In genomic region chr7:157584420-157584819, GRCh38 we compare ENCODE assay signal across 15 cellular contexts.
"Had no signal": no experiment of that assay in that cellular context is flagged by ENCODE, and none has a peak within 500 bp of the region (broad histone marks: within the 10 kb centered on the region; RNA-seq: fewer than 3 reads in every experiment).

No MANE protein-coding gene starts in this region.

- H3K27ac Mint-ChIP-seq: activated CD4-positive, alpha-beta T cell treated with anti-CD3 and anti-CD28 coated beads, Interleukin-2, amount 10 ng/mL, durations not matched to agents 24 days and 14 days; activated naive CD8-positive, alpha-beta T cell treated with anti-CD3 and anti-CD28 coated beads for 36 hours; neural progenitor cell; stimulated activated memory B cell treated with anti-CD40 and anti-IgM and Interleukin-4, amounts not matched to agents 10 μg/mL and 1 μg/mL and 100 μg/mL, for 72 hours; T-helper 2 cell treated with Interferon-gamma antibody and Interleukin-4, amounts not matched to agents 5 μg/mL and 100 μg/mL, for 36 hours had no signal

- H3K36me3 ChIP-seq: neural progenitor cell, right lobe of liver, SJCRH30 had no signal

- H3K27ac ChIP-seq: coronary artery, neural progenitor cell, right lobe of liver, SJCRH30 had no signal

- H3K27me3 ChIP-seq: right lobe of liver, SJCRH30 had no signal

- H3K36me3 Mint-ChIP-seq: stimulated activated memory B cell treated with anti-CD40 and anti-IgM and Interleukin-4, amounts not matched to agents 10 μg/mL and 1 μg/mL and 100 μg/mL, for 72 hours had no signal

- H3K4me3 Mint-ChIP-seq: activated CD4-positive, alpha-beta T cell treated with anti-CD3 and anti-CD28 coated beads, Interleukin-2, amount 10 ng/mL, durations not matched to agents 24 days and 14 days; neural progenitor cell; stimulated activated memory B cell treated with anti-CD40 and anti-IgM and Interleukin-4, amounts not matched to agents 10 μg/mL and 1 μg/mL and 100 μg/mL, for 72 hours had no signal

- H3K4me1 ChIP-seq: right lobe of liver had no signal

- H3K4me3 ChIP-seq: coronary artery, neural progenitor cell, right lobe of liver, SJCRH30 had no signal

- H3K4me1 Mint-ChIP-seq: stimulated activated memory B cell treated with anti-CD40 and anti-IgM and Interleukin-4, amounts not matched to agents 10 μg/mL and 1 μg/mL and 100 μg/mL, for 72 hours had no signal

- H3K9me3 Mint-ChIP-seq: activated naive CD8-positive, alpha-beta T cell treated with anti-CD3 and anti-CD28 coated beads for 36 hours; neural progenitor cell; stimulated activated memory B cell treated with anti-CD40 and anti-IgM and Interleukin-4, amounts not matched to agents 10 μg/mL and 1 μg/mL and 100 μg/mL, for 72 hours; T-helper 2 cell treated with Interferon-gamma antibody and Interleukin-4, amounts not matched to agents 5 μg/mL and 100 μg/mL, for 36 hours had no signal

- ATAC-seq: left ventricle myocardium superior; stimulated activated memory B cell treated with anti-CD40 and anti-IgM and Interleukin-4, amounts not matched to agents 10 μg/mL and 1 μg/mL and 100 μg/mL, for 72 hours had no signal

- DNase-seq: activated CD4-positive, alpha-beta T cell treated with anti-CD3 and anti-CD28 coated beads, Interleukin-2, amount 10 ng/mL, durations not matched to agents 24 days and 14 days; activated gamma-delta T cell; activated naive CD8-positive, alpha-beta T cell treated with anti-CD3 and anti-CD28 coated beads for 36 hours; erythroblast; foreskin melanocyte; kidney glomerular epithelial cell; left ventricle myocardium superior; right lobe of liver; SJCRH30; small intestine; stimulated activated CD4-positive, alpha-beta T cell treated with anti-CD3 and anti-CD28 coated beads, Interleukin-4, amount 100 ng/mL, for 4 hours had no signal

- H3K9me3 ChIP-seq: right lobe of liver, SJCRH30 had no signal
